In the genomic region with DNA sequence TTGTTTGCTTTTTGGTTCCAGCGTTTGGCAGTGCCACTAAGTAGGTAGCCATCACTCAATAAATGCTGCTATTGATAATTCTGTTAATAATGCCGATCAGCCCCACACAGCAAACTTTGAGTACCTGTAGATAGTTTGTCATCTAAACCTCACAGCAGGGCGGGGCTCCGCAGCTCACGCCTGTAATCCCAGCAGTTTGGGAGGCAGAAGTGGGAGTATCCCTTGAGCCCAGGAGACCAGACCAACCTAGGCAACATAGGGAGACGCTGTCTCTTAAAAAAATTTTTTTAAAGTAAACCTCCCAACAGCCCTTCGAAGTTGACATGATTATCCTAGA, we compare ENCODE assay signal across 8 cellular contexts. TPM values are rescaled to one million over a fixed set of nuclear protein-coding genes. Genes with fewer than 3 reads are reported as not detected.
DNase-seq lines count a peak whose midpoint lies in the region; ATAC-seq and TF ChIP-seq lines count a peak whose summit lies in the region.

No MANE protein-coding gene starts in this region.

- intact Hi-C loops in lower leg skin (cut with DNase I; ENCODE audit: low total_unique reads), result no loop called here

- peaks cover 0 to 2% (median 0%) of the 10 kb centered on the region in 3 donors for H3K9me3 Mint-ChIP-seq in IgD-negative memory B cell
- H3K9me3 Mint-ChIP-seq in natural killer cell treated with Interleukin-12 subunit alpha and Interleukin-12 subunit beta and Interleukin-15 and Interleukin-18, amount 100 ng/mL, for 72 hours, result no peaks in the 10 kb centered on the region

- peak overlapping the region; percentile 98 to 100 (median 100) for H3K4me3 Mint-ChIP-seq in IgD-negative memory B cell
- peak overlapping the region; percentile 93 for H3K4me3 Mint-ChIP-seq in natural killer cell treated with Interleukin-12 subunit alpha and Interleukin-12 subunit beta and Interleukin-15 and Interleukin-18, amount 100 ng/mL, for 72 hours

- peak overlapping the region; percentile 58 to 99 (median 83) for H3K27ac Mint-ChIP-seq in IgD-negative memory B cell
- peak overlapping the region; percentile 95 to 97 for H3K27ac Mint-ChIP-seq in natural killer cell treated with Interleukin-12 subunit alpha and Interleukin-12 subunit beta and Interleukin-15 and Interleukin-18, amount 100 ng/mL, for 72 hours

- 58 to 67% methylated on average over 7 of the region's 7 CpGs for WGBS in lower leg skin, 2 donors

- peaks cover 2% of the 10 kb centered on the region for H3K36me3 Mint-ChIP-seq in IgD-negative memory B cell
- H3K36me3 Mint-ChIP-seq in natural killer cell treated with Interleukin-12 subunit alpha and Interleukin-12 subunit beta and Interleukin-15 and Interleukin-18, amount 100 ng/mL, for 72 hours, result peaks cover 6% of the 10 kb centered on the region

- no peak for TF ChIP-seq POLR2A in lower leg skin (IDR thresholded peaks at IDR 0.05)

- H3K27me3 Mint-ChIP-seq in IgD-negative memory B cell, result no peaks in the 10 kb centered on the region
- H3K27me3 Mint-ChIP-seq in natural killer cell treated with Interleukin-12 subunit alpha and Interleukin-12 subunit beta and Interleukin-15 and Interleukin-18, amount 100 ng/mL, for 72 hours, result no peaks in the 10 kb centered on the region

- peak overlapping the region; percentile 93 for H3K4me3 ChIP-seq in AG10803 (ENCODE audit: low read length)
- peak overlapping the region; percentile 90 for H3K4me3 ChIP-seq in choroid plexus epithelial cell (ENCODE audit: low read depth, low read length)
- no peak overlapping the region for H3K4me3 ChIP-seq in lower leg skin (ENCODE audit: low read depth, poor library complexity, severe bottlenecking)

- H3K4me1 Mint-ChIP-seq in IgD-negative memory B cell, result peaks cover 26 to 38% (median 27%) of the 10 kb centered on the region in 3 donors
- peaks cover 26 to 35% of the 10 kb centered on the region in 2 donors for H3K4me1 Mint-ChIP-seq in natural killer cell treated with Interleukin-12 subunit alpha and Interleukin-12 subunit beta and Interleukin-15 and Interleukin-18, amount 100 ng/mL, for 72 hours (ENCODE audit: low read depth in 2 of 2)

- DNase-seq in AG10803 (ENCODE audit: low read depth) (no peak), choroid plexus epithelial cell (ENCODE audit: low read depth) (no peak), lower leg skin (ENCODE audit: low spot score in 2 of 2) (no peak)
- no peak for DNase-seq in natural killer cell treated with Interleukin-12 subunit alpha and Interleukin-12 subunit beta and Interleukin-15 and Interleukin-18, amount 100 ng/mL, for 72 hours (ENCODE audit: low spot score)

- no peak for ATAC-seq in natural killer cell treated with Interleukin-12 subunit alpha and Interleukin-12 subunit beta and Interleukin-15 and Interleukin-18, amount 100 ng/mL, for 72 hours
- no peak for ATAC-seq in activated CD4-positive, CD25-positive, alpha-beta regulatory T cell treated with anti-CD3 and anti-CD28 coated beads, Interleukin-2, amount 50 U/mL, for 24 hours
- ATAC-seq in HG03457 (IDR thresholded peaks at IDR 0.05; ENCODE audit: unreplicated experiment) (no peak), HG03175 (IDR thresholded peaks at IDR 0.05; ENCODE audit: unreplicated experiment) (no peak)

- TF ChIP-seq CTCF in AG10803 (conservative IDR thresholded peaks at IDR 0.05; ENCODE audit: low read length) (no peak), choroid plexus epithelial cell (conservative IDR thresholded peaks at IDR 0.05; ENCODE audit: low read depth, low read length) (no peak), lower leg skin (IDR thresholded peaks at IDR 0.05) (no peak)

RNA-seq across cellular contexts. Expression of a gene that starts 1.6 kb away (rescaled TPM):
- polyA plus RNA-seq in IgD-negative memory B cell, result 46.3 TPM
- total RNA-seq in natural killer cell treated with Interleukin-12 subunit alpha and Interleukin-12 subunit beta and Interleukin-15 and Interleukin-18, amount 100 ng/mL, for 72 hours, result 10 to 100 TPM; 67.0 to 94.4 TPM
- 10 to 100 TPM; 37.6 to 64.2 (median 53.6) TPM for total RNA-seq in lower leg skin

RNA-seq across cellular contexts. Expression of a gene that starts 4.3 kb away (rescaled TPM):
- 53.5 TPM for polyA plus RNA-seq in IgD-negative memory B cell
- total RNA-seq in natural killer cell treated with Interleukin-12 subunit alpha and Interleukin-12 subunit beta and Interleukin-15 and Interleukin-18, amount 100 ng/mL, for 72 hours, result 10 to 100 TPM; 25.4 to 50.4 TPM
- 10 to 100 TPM; 23.4 to 28.7 (median 25.4) TPM for total RNA-seq in lower leg skin

RNA-seq across cellular contexts. Expression of a gene that starts 59.8 kb away (rescaled TPM):
- 0.24 TPM for polyA plus RNA-seq in IgD-negative memory B cell
- not detected for total RNA-seq in natural killer cell treated with Interleukin-12 subunit alpha and Interleukin-12 subunit beta and Interleukin-15 and Interleukin-18, amount 100 ng/mL, for 72 hours
- not detected for total RNA-seq in lower leg skin
